In genomic region chr12:82754856-82755255, GRCh38 we compare ENCODE assay signal across 33 cellular contexts.
"Had no signal": no experiment of that assay in that cellular context is flagged by ENCODE, and none has a peak within 500 bp of the region (broad histone marks: within the 10 kb centered on the region; RNA-seq: fewer than 3 reads in every experiment).

No MANE protein-coding gene starts in this region.

- H3K27ac Mint-ChIP-seq: activated CD4-positive, alpha-beta memory T cell treated with anti-CD3 and anti-CD28 coated beads, Interleukin-2, amount 10 ng/mL, durations not matched to agents 7 days and 5 days; activated CD8-positive, alpha-beta memory T cell treated with anti-CD3 and anti-CD28 coated beads, Interleukin-2, amount 10 ng/mL, durations not matched to agents 7 days and 5 days; activated naive CD8-positive, alpha-beta T cell treated with anti-CD3 and anti-CD28 coated beads, Interleukin-2, amount 10 ng/mL, durations not matched to agents 7 days and 5 days; brain; T-cell; T-helper 17 cell had no signal

- H3K36me3 ChIP-seq: adrenal gland, Peyer's patch, WERI-Rb-1 had no signal

- H3K4me2 ChIP-seq: KMS-11 had no signal

- H3K27me3 Mint-ChIP-seq: activated CD4-positive, alpha-beta memory T cell treated with anti-CD3 and anti-CD28 coated beads, Interleukin-2, amount 10 ng/mL, durations not matched to agents 7 days and 5 days; activated CD8-positive, alpha-beta memory T cell treated with anti-CD3 and anti-CD28 coated beads, Interleukin-2, amount 10 ng/mL, durations not matched to agents 7 days and 5 days; brain; T-cell; T-helper 17 cell had no signal

- H3K27ac ChIP-seq: adrenal gland, KMS-11, Peyer's patch, WERI-Rb-1 had no signal

- FAIRE-seq: astrocyte, bronchial epithelial cell had no signal

- H3K36me3 Mint-ChIP-seq: activated CD8-positive, alpha-beta memory T cell treated with anti-CD3 and anti-CD28 coated beads, Interleukin-2, amount 10 ng/mL, durations not matched to agents 7 days and 5 days; activated naive CD8-positive, alpha-beta T cell treated with anti-CD3 and anti-CD28 coated beads, Interleukin-2, amount 10 ng/mL, durations not matched to agents 7 days and 5 days had no signal

- DNase-seq: activated CD4-positive, alpha-beta memory T cell treated with anti-CD3 and anti-CD28 coated beads, Interleukin-2, amount 10 ng/mL, durations not matched to agents 7 days and 5 days; activated CD4-positive, alpha-beta T cell treated with anti-CD3 and anti-CD28 coated beads for 1 hour; activated CD4-positive, alpha-beta T cell treated with anti-CD3 and anti-CD28 coated beads for 48 hours; activated CD4-positive, CD25-positive, alpha-beta regulatory T cell; activated CD8-positive, alpha-beta memory T cell treated with anti-CD3 and anti-CD28 coated beads for 24 hours; activated CD8-positive, alpha-beta memory T cell treated with anti-CD3 and anti-CD28 coated beads, Interleukin-2, amount 10 ng/mL, durations not matched to agents 7 days and 5 days; activated CD8-positive, alpha-beta memory T cell treated with anti-CD3 and anti-CD28 coated beads, Interleukin-2, amount 50 U/mL, for 48 hours; activated effector memory CD4-positive, alpha-beta T cell treated with Interleukin-2 at 50 U/mL for 16 hours; activated naive CD4-positive, alpha-beta T cell treated with anti-CD3 and anti-CD28 coated beads, Interleukin-2, amount 50 U/mL, for 16 hours; activated naive CD8-positive, alpha-beta T cell treated with anti-CD3 and anti-CD28 coated beads, Interleukin-2, amount 10 ng/mL, durations not matched to agents 7 days and 5 days; activated T-cell treated with anti-CD3 and anti-CD28 coated beads, Interleukin-2, amount 50 U/mL, for 48 hours; adrenal gland; NCI-H1105; NCI-H1417 treated with DMSO at 0.1 percent for 48 hours; NCI-H187 treated with DMSO at 0.1 percent for 48 hours; NCI-H2081 treated with DMSO at 0.1 percent for 48 hours; NCI-H226; NCI-H446 treated with DMSO at 0.1 percent for 48 hours; NCI-H524; NK-92 treated with Interleukin-12 subunit alpha and Interleukin-12 subunit beta, amount 100 ng/mL, for 24 hours; PC-3; Peyer's patch; RPMI8226; SIG-M5; T-cell; T-helper 17 cell; T-helper 9 cell; WERI-Rb-1 had no signal

- H3K4me1 ChIP-seq: adrenal gland, Peyer's patch had no signal

- H3K9ac ChIP-seq: KMS-11 had no signal

- H3K9me3 Mint-ChIP-seq: activated CD4-positive, alpha-beta memory T cell treated with anti-CD3 and anti-CD28 coated beads, Interleukin-2, amount 10 ng/mL, durations not matched to agents 7 days and 5 days; activated naive CD8-positive, alpha-beta T cell treated with anti-CD3 and anti-CD28 coated beads, Interleukin-2, amount 10 ng/mL, durations not matched to agents 7 days and 5 days; T-cell had no signal

- H3K27me3 ChIP-seq: adrenal gland, Peyer's patch had no signal

- H3K9me3 ChIP-seq: adrenal gland, Peyer's patch had no signal

- H3K4me1 Mint-ChIP-seq: activated CD4-positive, alpha-beta memory T cell treated with anti-CD3 and anti-CD28 coated beads, Interleukin-2, amount 10 ng/mL, durations not matched to agents 7 days and 5 days; activated CD8-positive, alpha-beta memory T cell treated with anti-CD3 and anti-CD28 coated beads, Interleukin-2, amount 10 ng/mL, durations not matched to agents 7 days and 5 days; activated naive CD8-positive, alpha-beta T cell treated with anti-CD3 and anti-CD28 coated beads, Interleukin-2, amount 10 ng/mL, durations not matched to agents 7 days and 5 days; T-cell; T-helper 17 cell had no signal

- H3K4me3 Mint-ChIP-seq: activated CD4-positive, alpha-beta memory T cell treated with anti-CD3 and anti-CD28 coated beads, Interleukin-2, amount 10 ng/mL, durations not matched to agents 7 days and 5 days; activated CD8-positive, alpha-beta memory T cell treated with anti-CD3 and anti-CD28 coated beads, Interleukin-2, amount 10 ng/mL, durations not matched to agents 7 days and 5 days; activated naive CD8-positive, alpha-beta T cell treated with anti-CD3 and anti-CD28 coated beads, Interleukin-2, amount 10 ng/mL, durations not matched to agents 7 days and 5 days; brain; T-cell; T-helper 17 cell had no signal

- H3K4me3 ChIP-seq: adrenal gland, Peyer's patch had no signal

- ATAC-seq: activated CD8-positive, alpha-beta memory T cell treated with anti-CD3 and anti-CD28 coated beads, Interleukin-2, amount 10 ng/mL, durations not matched to agents 7 days and 5 days; PC-3; SK-N-SH treated with all-trans-retinoic acid at 6 μM for 48 hours; T-cell; T-helper 17 cell had no signal
